10 cellular contexts compared by ENCODE assay signal in genomic region chr14:42930058-42930457, GRCh38.
A peak's percentile ranks its signal among the peaks of the same experiment; 100 is the strongest.
DNase-seq lines count a peak whose midpoint lies in the region; FAIRE-seq and TF ChIP-seq lines count a peak whose summit lies in the region.
"Had no signal": no experiment of that assay in that cellular context is flagged by ENCODE, and none has a peak within 500 bp of the region (broad histone marks: within the 10 kb centered on the region; RNA-seq: fewer than 3 reads in every experiment).

No MANE protein-coding gene starts in this region.

- no peak overlapping the region for H3K27ac ChIP-seq in spleen

- H3K9me3 ChIP-seq in spleen, result peaks cover 0 to 18% (median 0%) of the 10 kb centered on the region in 8 donors

- H3K27me3 ChIP-seq in spleen (replicated peaks in 1 of 7), result no peaks in the 10 kb centered on the region

- no peak for TF ChIP-seq POLR2A in spleen (IDR thresholded peaks at IDR 0.05)

- no peak for TF ChIP-seq CTCF in fibroblast of pulmonary artery (IDR thresholded peaks at IDR 0.05; ENCODE audit: low read length, missing control alignments)
- TF ChIP-seq CTCF in spleen (IDR thresholded peaks at IDR 0.05 in 8 of 11, conservative IDR thresholded peaks at IDR 0.05 in 3 of 11), result no peak

- DNase-seq in NCI-H345 (lab: John Stamatoyannopoulos, UW) (peak; percentile 39), NCI-H345 treated with DMSO at 0.1 percent for 48 hours (lab: John Stamatoyannopoulos, UW; ENCODE audit: unreplicated experiment) (no peak), NCI-H510A treated with DMSO at 0.1 percent for 48 hours (lab: John Stamatoyannopoulos, UW) (peak; percentile 39), fibroblast of pulmonary artery (ENCODE audit: low read depth) (peak; percentile 52), spleen (peak; percentile 55), HTR-8/SVneo (ENCODE audit: insufficient read length, low spot score) (no peak), AG20443 (ENCODE audit: low spot score) (no peak)
- no peak for DNase-seq in stimulated activated CD4-positive, alpha-beta T cell treated with anti-CD3 and anti-CD28 coated beads, Interleukin-4, amount 100 ng/mL, for 4 hours
- DNase-seq: PC-3 had no signal

- H3K36me3 ChIP-seq in spleen, result no peaks in the 10 kb centered on the region

- intact Hi-C loops in spleen (cut with DNase I; ENCODE audit: low total_unique reads), result no loop called here

- H3K4me1 ChIP-seq in spleen, result peaks cover 0 to 4% (median 0%) of the 10 kb centered on the region in 6 donors

- WGBS in spleen, 5 donors, result 4 to 15% (median 8%) methylated on average over 5 of the region's 5 CpGs

- no peak overlapping the region for H3K4me3 ChIP-seq in fibroblast of pulmonary artery (replicated peaks; ENCODE audit: low read depth, low read length)
- H3K4me3 ChIP-seq in spleen, result no peak overlapping the region

- no peak for FAIRE-seq in HTR-8/SVneo (lab: Jason Lieb, UNC)
- FAIRE-seq: endothelial cell of umbilical vein had no signal

Comparison
In these comparisons a context has a peak if more than half of its experiments do, and no peak if none do; other contexts are left out.
1. DNase-seq: peak in NCI-H345 (single experiment), NCI-H510A treated with DMSO at 0.1 percent for 48 hours (single experiment), fibroblast of pulmonary artery (single experiment) and spleen (single experiment); none in NCI-H345 treated with DMSO at 0.1 percent for 48 hours (single experiment), HTR-8/SVneo (single experiment), AG20443 (single experiment) and stimulated activated CD4-positive, alpha-beta T cell treated with anti-CD3 and anti-CD28 coated beads, Interleukin-4, amount 100 ng/mL, for 4 hours (0 of 2).